Comparison of ENCODE assay signal across 1 cellular context in the genomic region with DNA sequence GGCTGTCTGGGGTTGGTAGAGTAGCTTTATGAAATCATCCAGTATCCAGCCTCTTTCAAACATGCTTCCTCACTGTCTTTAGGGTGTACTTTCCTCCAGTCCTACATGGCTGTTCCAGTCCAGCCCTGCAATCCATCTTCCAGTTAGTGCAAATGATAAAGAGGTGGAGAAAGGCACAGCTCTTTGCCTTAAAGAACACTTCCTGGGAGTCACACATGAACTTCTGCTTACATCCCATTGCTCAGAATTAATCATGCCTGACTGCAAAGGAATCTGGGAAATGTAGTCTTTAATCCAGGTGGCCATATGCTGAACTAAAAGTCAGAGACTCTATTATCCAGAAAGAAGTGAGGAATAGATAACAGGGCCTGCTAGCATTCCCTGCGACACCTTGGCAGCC.
A peak's percentile ranks its signal among the peaks of the same experiment; 100 is the strongest.
TF ChIP-seq lines count a peak whose summit lies in the region.

No MANE protein-coding gene starts in this region.

TF ChIP-seq in K562, 482 proteins besides CTCF, POLR2A, EP300 and RAD21 (continued from another document):
- TF ChIP-seq, protein P1, sequence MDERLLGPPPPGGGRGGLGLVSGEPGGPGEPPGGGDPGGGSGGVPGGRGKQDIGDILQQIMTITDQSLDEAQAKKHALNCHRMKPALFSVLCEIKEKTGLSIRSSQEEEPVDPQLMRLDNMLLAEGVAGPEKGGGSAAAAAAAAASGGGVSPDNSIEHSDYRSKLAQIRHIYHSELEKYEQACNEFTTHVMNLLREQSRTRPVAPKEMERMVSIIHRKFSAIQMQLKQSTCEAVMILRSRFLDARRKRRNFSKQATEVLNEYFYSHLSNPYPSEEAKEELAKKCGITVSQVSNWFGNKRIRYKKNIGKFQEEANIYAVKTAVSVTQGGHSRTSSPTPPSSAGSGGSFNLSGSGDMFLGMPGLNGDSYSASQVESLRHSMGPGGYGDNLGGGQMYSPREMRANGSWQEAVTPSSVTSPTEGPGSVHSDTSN (CRISPR knock-in tag; IDR thresholded peaks at IDR 0.05; ENCODE audit: low read depth): no peak
- TF ChIP-seq, protein P1 (tag; conservative IDR thresholded peaks at IDR 0.05; ENCODE audit: low read depth): peak; percentile 75
- TF ChIP-seq FOXK2 (conservative IDR thresholded peaks at IDR 0.05 in 1 of 2, IDR thresholded peaks at IDR 0.05 in 1 of 2; ENCODE audit: low read depth in 2 of 2): no peak
- TF ChIP-seq RNF2 (IDR thresholded peaks at IDR 0.05): no peak
TF ChIP-seq in K562: peak in this region for 17.
